ENCODE assay signal across 1 cellular context in genomic region chr20:22536956-22537756, GRCh38.
TF ChIP-seq lines count a peak whose summit lies in the region.

No MANE protein-coding gene starts in this region.

TF ChIP-seq in HepG2, 621 proteins besides CTCF, POLR2A, EP300 and RAD21 (continued from another document and continues in another):
- TF ChIP-seq MLX (CRISPR knock-in tag; IDR thresholded peaks at IDR 0.05) (no peak), DNMT3B (CRISPR knock-in tag; conservative IDR thresholded peaks at IDR 0.05) (no peak), ZNF83 (CRISPR knock-in tag; IDR thresholded peaks at IDR 0.05; ENCODE audit: borderline replicate concordance) (no peak), ZNF253 (CRISPR knock-in tag; IDR thresholded peaks at IDR 0.05; ENCODE audit: borderline replicate concordance) (no peak), ATF5 (CRISPR knock-in tag; IDR thresholded peaks at IDR 0.05; ENCODE audit: low read depth) (no peak), ZBTB40 (IDR thresholded peaks at IDR 0.05) (no peak), ZBTB40 (CRISPR knock-in tag; IDR thresholded peaks at IDR 0.05) (0 out of 2 replicates have a peak, but pooled peaks have one; percentile 54), RNF2 (conservative IDR thresholded peaks at IDR 0.05; ENCODE audit: low read depth) (no peak), ZNF770 (CRISPR knock-in tag; IDR thresholded peaks at IDR 0.05) (no peak), MTA1 (CRISPR knock-in tag; IDR thresholded peaks at IDR 0.05; ENCODE audit: borderline replicate concordance) (no peak), ZNF646 (CRISPR knock-in tag; IDR thresholded peaks at IDR 0.05) (no peak), ZNF101 (CRISPR knock-in tag; IDR thresholded peaks at IDR 0.05; ENCODE audit: borderline replicate concordance, low read depth) (no peak), ZNF484 (CRISPR knock-in tag; IDR thresholded peaks at IDR 0.05; ENCODE audit: borderline replicate concordance, low read depth) (no peak), NFE2 (CRISPR knock-in tag; IDR thresholded peaks at IDR 0.05) (no peak), DBP (CRISPR knock-in tag; IDR thresholded peaks at IDR 0.05; ENCODE audit: not compliant biosample characterization) (no peak), PAF1 (CRISPR knock-in tag; IDR thresholded peaks at IDR 0.05) (no peak), ATF7-NPFF (CRISPR knock-in tag; IDR thresholded peaks at IDR 0.05; ENCODE audit: low read depth) (0 out of 2 replicates have a peak, but pooled peaks have one; percentile 21), PCBP2 (optimal IDR thresholded peaks at IDR 0.05; ENCODE audit: low read depth, low read length, poor library complexity, severe bottlenecking) (no peak), ARNT (IDR thresholded peaks at IDR 0.05) (no peak), SYNCRIP (IDR thresholded peaks at IDR 0.05; ENCODE audit: insufficient read depth, low read depth, low read length) (no peak), MXD4 (CRISPR knock-in tag; IDR thresholded peaks at IDR 0.05) (no peak), AFF4 (CRISPR knock-in tag; IDR thresholded peaks at IDR 0.05) (no peak), ZNF281 (CRISPR knock-in tag; IDR thresholded peaks at IDR 0.05; ENCODE audit: borderline replicate concordance) (no peak), SP1 (IDR thresholded peaks at IDR 0.05) (no peak), SP1 (CRISPR knock-in tag; IDR thresholded peaks at IDR 0.05) (no peak), SP4 (CRISPR knock-in tag; IDR thresholded peaks at IDR 0.05) (no peak; the same call in 1 of the 2 replicates)
